In genomic region chr2:135030826-135031225, GRCh38 we compare ENCODE assay signal across 11 cellular contexts. TPM values are rescaled to one million over a fixed set of nuclear protein-coding genes. Genes with fewer than 3 reads are reported as not detected.
DNase-seq lines count a peak whose midpoint lies in the region; ATAC-seq and TF ChIP-seq lines count a peak whose summit lies in the region.
"Had no signal": no experiment of that assay in that cellular context is flagged by ENCODE, and none has a peak within 500 bp of the region (broad histone marks: within the 10 kb centered on the region; RNA-seq: fewer than 3 reads in every experiment).

No MANE protein-coding gene starts in this region.

- H4K20me1 ChIP-seq in mammary epithelial cell (ENCODE audit: insufficient read depth, low read length): no peaks in the 10 kb centered on the region

- no peak overlapping the region for H3K27ac ChIP-seq in mammary epithelial cell (ENCODE audit: insufficient read depth, low read depth, low read length)
- no peak overlapping the region for H3K27ac ChIP-seq in liver (ENCODE audit: low read depth in 1 of 2, low read length in 2 of 2)
- H3K27ac ChIP-seq in uterus: no peak overlapping the region

- H3K9ac ChIP-seq in mammary epithelial cell (ENCODE audit: insufficient read depth, low read length) (no peak overlapping the region), liver (ENCODE audit: low read depth in 1 of 2, low read length in 2 of 2) (no peak overlapping the region)

- no peak for TF ChIP-seq CTCF in GM12865 (IDR thresholded peaks at IDR 0.05; ENCODE audit: insufficient read depth, low read depth, low read length, missing control alignments)
- TF ChIP-seq CTCF in mammary epithelial cell (conservative IDR thresholded peaks at IDR 0.05 in 1 of 2, IDR thresholded peaks at IDR 0.05 in 1 of 2; ENCODE audit: extremely low read depth in 1 of 2, insufficient read depth in 1 of 2, low read depth in 1 of 2, low read length in 2 of 2): no peak
- no peak for TF ChIP-seq CTCF in liver (IDR thresholded peaks at IDR 0.05; ENCODE audit: low read depth, low read length, missing input control)
- no peak for TF ChIP-seq CTCF in uterus (IDR thresholded peaks at IDR 0.05)

- no peak overlapping the region for H3K4me2 ChIP-seq in mammary epithelial cell (ENCODE audit: insufficient read depth, low read depth, low read length)

- 100% methylated on average over 1 of the region's 1 CpG for WGBS in mammary epithelial cell (ENCODE audit: low coverage, missing lambda C conversion rate)
- WGBS in liver: 98% methylated on average over 1 of the region's 1 CpG

- H3K79me2 ChIP-seq in mammary epithelial cell (ENCODE audit: insufficient read depth, low read length): no peaks in the 10 kb centered on the region

- intact Hi-C loops in mammary epithelial cell (cut with micrococcal nuclease) (no loop called here), uterus (cut with DNase I; ENCODE audit: low total_unique reads) (no loop called here)

- no peaks in the 10 kb centered on the region for H3K9me3 ChIP-seq in mammary epithelial cell (replicated peaks; ENCODE audit: insufficient read depth, low read length)
- H3K9me3 ChIP-seq in liver (ENCODE audit: control insufficient read depth in 4 of 4, low read length in 3 of 4): no peaks in the 10 kb centered on the region
- H3K9me3 ChIP-seq in uterus: no peaks in the 10 kb centered on the region

- CTCF ChIA-PET in mammary epithelial cell (lab: Charles Lee; ENCODE audit: low non-redundant PET): no interaction called here

- no peak for TF ChIP-seq POLR2A in uterus (IDR thresholded peaks at IDR 0.05)

- DNase-seq in GM12865 (ENCODE audit: low read depth): peak; percentile 16
- DNase-seq in M059J (ENCODE audit: low read depth): peak; percentile 35
- peak; percentile 30 for DNase-seq in mammary epithelial cell
- no peak for DNase-seq in uterus
- no peak for DNase-seq in mesenteric fat pad (ENCODE audit: low spot score)
- DNase-seq: NCI-H446 treated with DMSO at 0.1 percent for 48 hours; stimulated activated CD4-positive, alpha-beta T cell treated with anti-CD3 and anti-CD28 coated beads, Interleukin-2, amount 100 ng/mL, for 24 hours had no signal

- ATAC-seq in HG02678 (IDR thresholded peaks at IDR 0.05; ENCODE audit: unreplicated experiment): no peak
- no peak for ATAC-seq in GM21390 (IDR thresholded peaks at IDR 0.05; ENCODE audit: unreplicated experiment)

- H3K4me1 ChIP-seq in mammary epithelial cell (ENCODE audit: insufficient read depth, low read length) (no peaks in the 10 kb centered on the region), liver (ENCODE audit: control insufficient read depth in 4 of 4, insufficient read depth in 4 of 4, low read length in 3 of 4) (no peaks in the 10 kb centered on the region), uterus (no peaks in the 10 kb centered on the region)

- H3K36me3 ChIP-seq in mammary epithelial cell (ENCODE audit: insufficient read depth, low read length): no peaks in the 10 kb centered on the region
- no peaks in the 10 kb centered on the region for H3K36me3 ChIP-seq in liver (ENCODE audit: control insufficient read depth in 4 of 4, insufficient read depth in 3 of 4, low read depth in 1 of 4, low read length in 3 of 4)
- H3K36me3 ChIP-seq in uterus: no peaks in the 10 kb centered on the region

- no peak for TF ChIP-seq RAD21 in liver (IDR thresholded peaks at IDR 0.05)

- H3K4me3 ChIP-seq in GM12865 (ENCODE audit: low read depth, low read length) (no peak overlapping the region), mammary epithelial cell (replicated peaks in 1 of 3; ENCODE audit: insufficient read depth in 1 of 3, low read depth in 2 of 3, low read length in 3 of 3) (no peak overlapping the region), liver (ENCODE audit: low read depth in 1 of 3, low read length in 3 of 3) (no peak overlapping the region), uterus (no peak overlapping the region)

- no peaks in the 10 kb centered on the region for H3K27me3 ChIP-seq in mammary epithelial cell (ENCODE audit: insufficient read depth, low read length)
- H3K27me3 ChIP-seq in liver (ENCODE audit: control insufficient read depth in 4 of 4, insufficient read depth in 4 of 4, low read length in 3 of 4): no peaks in the 10 kb centered on the region
- H3K27me3 ChIP-seq in uterus: no peaks in the 10 kb centered on the region

- dilution Hi-C loops in mammary epithelial cell (cut with HindIII; ENCODE audit: low sequenced_read_pairs): no loop called here

- H2AFZ ChIP-seq in mammary epithelial cell (ENCODE audit: low read depth, low read length): no peak overlapping the region

- in situ Hi-C loops in mammary epithelial cell (cut with MboI; ENCODE audit: low sequenced_read_pairs in 2 of 2): no loop called here

- no TSS peak for BruUV-seq in mammary epithelial cell (replicated peaks; lab: Mats Ljungman, UMichigan)

TF ChIP-seq in liver, 16 proteins besides CTCF, POLR2A, EP300 and RAD21:
- TF ChIP-seq JUND (IDR thresholded peaks at IDR 0.05): no peak
- TF ChIP-seq REST (IDR thresholded peaks at IDR 0.05): peak; percentile 96

RNA-seq across cellular contexts. Expression of gene MAP3K19, which starts 16.4 kb away (rescaled TPM):
- not detected in 2 replicates for total RNA-seq in M059J (2014; rRNA removed; shearing (Covaris generic))
- total RNA-seq in mammary epithelial cell: not detected
- not detected for polyA plus RNA-seq in mammary epithelial cell
- polyA minus RNA-seq in mammary epithelial cell: not detected
- total RNA-seq in liver: not detected
- polyA plus RNA-seq in liver: not detected
- 1 to 10 TPM in 2 of 4 donors, under 1 TPM in 1, not detected in 1; 0.40 to 3.8 (median 2.1) TPM for total RNA-seq in uterus
- not detected for total RNA-seq in mesenteric fat pad
- total RNA-seq: T-helper 2 cell treated with Interferon-gamma antibody and Interleukin-4, amounts not matched to agents 100 ng/mL and 5 ng/mL, for 36 hours had no signal

RNA-seq across cellular contexts. Expression of gene RAB3GAP1, which starts 21.3 kb away (rescaled TPM):
- 31.1 and 62.7 TPM in 2 replicates for total RNA-seq in M059J (2014; rRNA removed; shearing (Covaris generic))
- total RNA-seq in mammary epithelial cell (100 to 1,000 TPM in 1 of 2 donors, 10 to 100 TPM in 1; 74.9 to 116 TPM), liver (10 to 100 TPM; 19.3 to 30.0 TPM), uterus (100 to 1,000 TPM in 1 of 4 donors, 10 to 100 TPM in 3; 15.6 to 105 (median 47.8) TPM), mesenteric fat pad (39.2 TPM)
- polyA plus RNA-seq in mammary epithelial cell (21.1 TPM), liver (10 to 100 TPM in 1 of 2 donors, 1 to 10 TPM in 1; 8.8 to 10.8 TPM)
- 42.4 TPM for polyA minus RNA-seq in mammary epithelial cell

Comparison
In these comparisons a context has a peak if more than half of its experiments do, and no peak if none do; other contexts are left out.
1. DNase-seq: peak in GM12865 (single experiment), M059J (single experiment) and mammary epithelial cell (single experiment); none in uterus (0 of 2) and mesenteric fat pad (single experiment).